12 cellular contexts compared by ENCODE assay signal in genomic region chrX:150542846-150543229, GRCh38. TPM values are rescaled to one million over a fixed set of nuclear protein-coding genes. Genes with fewer than 3 reads are reported as not detected.
A peak's percentile ranks its signal among the peaks of the same experiment; 100 is the strongest.
DNase-seq lines count a peak whose midpoint lies in the region; ATAC-seq and TF ChIP-seq lines count a peak whose summit lies in the region.
"Had no signal": no experiment of that assay in that cellular context is flagged by ENCODE, and none has a peak within 500 bp of the region (broad histone marks: within the 10 kb centered on the region; RNA-seq: fewer than 3 reads in every experiment).

No MANE protein-coding gene starts in this region.

- no peak overlapping the region for H3K27ac ChIP-seq in RWPE1
- H3K27ac ChIP-seq: neural progenitor cell, thoracic aorta had no signal

- peak overlapping the region in 1 of 10 donors; percentile 19 for H3K27ac Mint-ChIP-seq in naive thymus-derived CD8-positive, alpha-beta T cell
- H3K27ac Mint-ChIP-seq: CD8-positive, alpha-beta T cell; WTC11 had no signal

- POLR2A ChIA-PET in naive thymus-derived CD8-positive, alpha-beta T cell (lab: Charles Lee), result no interaction called here
- POLR2A ChIA-PET in RWPE1 (lab: Yijun Ruan, JAX; ENCODE audit: low non-redundant PET), result no interaction called here

- no peaks in the 10 kb centered on the region for H3K36me3 Mint-ChIP-seq in naive thymus-derived CD8-positive, alpha-beta T cell
- H3K36me3 Mint-ChIP-seq: CD8-positive, alpha-beta T cell; neural progenitor cell; WTC11 had no signal

- peaks cover 0 to 8% (median 0%) of the 10 kb centered on the region in 9 donors for H3K9me3 Mint-ChIP-seq in naive thymus-derived CD8-positive, alpha-beta T cell
- H3K9me3 Mint-ChIP-seq: CD8-positive, alpha-beta T cell; WTC11 had no signal

- no peak overlapping the region for H3K4me3 Mint-ChIP-seq in naive thymus-derived CD8-positive, alpha-beta T cell
- H3K4me3 Mint-ChIP-seq: CD8-positive, alpha-beta T cell; neural progenitor cell; WTC11 had no signal

- no peak for TF ChIP-seq CTCF in RWPE1 (conservative IDR thresholded peaks at IDR 0.05; ENCODE audit: low read depth)

- H3K27me3 Mint-ChIP-seq in naive thymus-derived CD8-positive, alpha-beta T cell, result no peaks in the 10 kb centered on the region

- ATAC-seq in GM19023 (IDR thresholded peaks at IDR 0.05; ENCODE audit: unreplicated experiment) (peak; percentile 36), GM21723 (IDR thresholded peaks at IDR 0.05; ENCODE audit: unreplicated experiment) (peak; percentile 35), HG03139 (IDR thresholded peaks at IDR 0.05; ENCODE audit: unreplicated experiment) (peak; percentile 11)
- ATAC-seq in naive thymus-derived CD8-positive, alpha-beta T cell, result no peak
- ATAC-seq: CD8-positive, alpha-beta T cell; WTC11 had no signal

- CTCF ChIA-PET in RWPE1 (lab: Yijun Ruan, JAX), result no interaction called here

- in situ Hi-C loops in G401 (cut with HindIII; ENCODE audit: low sequenced_read_pairs), result no loop called here

- H3K4me1 Mint-ChIP-seq in naive thymus-derived CD8-positive, alpha-beta T cell, result peaks cover 5 to 19% (median 15%) of the 10 kb centered on the region in 4 donors

- no peak for DNase-seq in naive thymus-derived CD8-positive, alpha-beta T cell
- DNase-seq in RWPE1 (ENCODE audit: low spot score), result no peak
- no peak for DNase-seq in G401 (ENCODE audit: low spot score)
- no peak for DNase-seq in SHP77 treated with DMSO at 0.1 percent for 48 hours (lab: John Stamatoyannopoulos, UW)
- DNase-seq: CD8-positive, alpha-beta T cell; NCI-H187 treated with DMSO at 0.1 percent for 48 hours had no signal

RNA-seq across cellular contexts. Expression of gene MTM1, which starts 25.6 kb away (rescaled TPM):
- 10 to 100 TPM; 25.8 to 31.7 TPM for total RNA-seq in naive thymus-derived CD8-positive, alpha-beta T cell
- 10 to 100 TPM; 12.7 to 13.4 (median 13.2) TPM for polyA plus RNA-seq in naive thymus-derived CD8-positive, alpha-beta T cell
- 4.1 and 9.4 TPM in 2 replicates for total RNA-seq in G401 (2014; rRNA removed; shearing (Covaris generic))

Comparison
In these comparisons a context has a peak if more than half of its experiments do, and no peak if none do; other contexts are left out.
1. ATAC-seq: peak in GM19023 (single experiment), GM21723 (single experiment) and HG03139 (single experiment); none in naive thymus-derived CD8-positive, alpha-beta T cell (0 of 2).